26 cellular contexts compared by ENCODE assay signal in genomic region chr4:173669460-173670179, GRCh38.
"Had no signal": no experiment of that assay in that cellular context is flagged by ENCODE, and none has a peak within 500 bp of the region (broad histone marks: within the 10 kb centered on the region; RNA-seq: fewer than 3 reads in every experiment).

No MANE protein-coding gene starts in this region.

- ATAC-seq: activated CD8-positive, alpha-beta memory T cell treated with anti-CD3 and anti-CD28 coated beads, Interleukin-2, amount 10 ng/mL, durations not matched to agents 7 days and 5 days; activated naive CD8-positive, alpha-beta T cell treated with anti-CD3 and anti-CD28 coated beads, Interleukin-2, amount 50 U/mL, for 24 hours; K562; T-helper 17 cell had no signal

- H3K27ac ChIP-seq: ascending aorta, brain microvascular endothelial cell, Peyer's patch, RWPE1 had no signal

- H3K4me1 ChIP-seq: ascending aorta, Peyer's patch had no signal

- H3K27me3 ChIP-seq: ascending aorta, brain microvascular endothelial cell, Peyer's patch had no signal

- H3K36me3 ChIP-seq: ascending aorta, brain microvascular endothelial cell, Peyer's patch had no signal

- H3K9me3 ChIP-seq: ascending aorta, Peyer's patch had no signal

- DNase-seq: activated B cell treated with CpG ODN at 0.5 μM for 24 hours; activated CD4-positive, alpha-beta T cell treated with anti-CD3 and anti-CD28 coated beads for 1 hour; activated CD4-positive, alpha-beta T cell treated with anti-CD3 and anti-CD28 coated beads, Interleukin-2, amount 10 ng/mL, durations not matched to agents 24 days and 14 days; activated CD4-positive, alpha-beta T cell treated with anti-CD3 and anti-CD28 coated beads, Interleukin-2, amount 50 U/mL, for 48 hours; activated CD8-positive, alpha-beta memory T cell treated with anti-CD3 and anti-CD28 coated beads, Interleukin-2, amount 10 ng/mL, durations not matched to agents 7 days and 5 days; activated effector memory CD4-positive, alpha-beta T cell treated with Interleukin-2 at 50 U/mL for 16 hours; activated naive CD4-positive, alpha-beta T cell; activated naive CD8-positive, alpha-beta T cell treated with anti-CD3 and anti-CD28 coated beads, Interleukin-2, amount 50 U/mL, for 24 hours; activated T-cell treated with anti-CD3 and anti-CD28 coated beads, Interleukin-2, amount 50 U/mL, for 24 hours; amniotic stem cell; brain microvascular endothelial cell; caudate nucleus; NCI-H1092; NCI-H1417; NCI-H1930; NCI-H2171; NCI-H2227 treated with DMSO at 0.1 percent for 48 hours; NCI-H526; NCI-H774; Peyer's patch; SHP77 treated with DMSO at 0.1 percent for 48 hours; T-helper 17 cell; T-helper 9 cell had no signal

- H3K4me3 ChIP-seq: ascending aorta, K562, Peyer's patch had no signal
